Comparison of ENCODE assay signal across 2 cellular contexts in the genomic region with DNA sequence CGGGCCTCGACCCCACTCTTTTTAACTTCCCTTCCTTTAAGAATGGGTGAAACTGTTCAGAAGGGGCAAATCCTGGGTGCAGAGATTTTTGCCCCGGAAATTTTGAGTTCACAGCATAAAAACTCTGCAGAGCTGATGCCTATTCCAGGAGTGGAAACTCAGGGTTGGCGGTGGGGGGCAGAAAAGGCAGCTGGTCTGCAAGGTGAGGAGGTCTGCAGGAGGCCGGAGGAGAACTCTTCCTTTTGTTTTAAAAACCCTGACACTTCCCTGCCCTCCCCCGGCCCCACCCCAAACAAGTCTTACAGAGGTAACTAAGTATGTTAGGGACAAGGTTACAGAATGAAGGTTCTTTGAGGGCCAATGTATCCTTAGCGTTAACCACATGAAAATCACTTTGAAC.
A peak's percentile ranks its signal among the peaks of the same experiment; 100 is the strongest.
TF ChIP-seq lines count a peak whose summit lies in the region.

No MANE protein-coding gene starts in this region.

TF ChIP-seq in GM23338, 12 proteins besides CTCF, POLR2A, EP300 and RAD21 (continued from another document):
- TF ChIP-seq, protein P1, sequence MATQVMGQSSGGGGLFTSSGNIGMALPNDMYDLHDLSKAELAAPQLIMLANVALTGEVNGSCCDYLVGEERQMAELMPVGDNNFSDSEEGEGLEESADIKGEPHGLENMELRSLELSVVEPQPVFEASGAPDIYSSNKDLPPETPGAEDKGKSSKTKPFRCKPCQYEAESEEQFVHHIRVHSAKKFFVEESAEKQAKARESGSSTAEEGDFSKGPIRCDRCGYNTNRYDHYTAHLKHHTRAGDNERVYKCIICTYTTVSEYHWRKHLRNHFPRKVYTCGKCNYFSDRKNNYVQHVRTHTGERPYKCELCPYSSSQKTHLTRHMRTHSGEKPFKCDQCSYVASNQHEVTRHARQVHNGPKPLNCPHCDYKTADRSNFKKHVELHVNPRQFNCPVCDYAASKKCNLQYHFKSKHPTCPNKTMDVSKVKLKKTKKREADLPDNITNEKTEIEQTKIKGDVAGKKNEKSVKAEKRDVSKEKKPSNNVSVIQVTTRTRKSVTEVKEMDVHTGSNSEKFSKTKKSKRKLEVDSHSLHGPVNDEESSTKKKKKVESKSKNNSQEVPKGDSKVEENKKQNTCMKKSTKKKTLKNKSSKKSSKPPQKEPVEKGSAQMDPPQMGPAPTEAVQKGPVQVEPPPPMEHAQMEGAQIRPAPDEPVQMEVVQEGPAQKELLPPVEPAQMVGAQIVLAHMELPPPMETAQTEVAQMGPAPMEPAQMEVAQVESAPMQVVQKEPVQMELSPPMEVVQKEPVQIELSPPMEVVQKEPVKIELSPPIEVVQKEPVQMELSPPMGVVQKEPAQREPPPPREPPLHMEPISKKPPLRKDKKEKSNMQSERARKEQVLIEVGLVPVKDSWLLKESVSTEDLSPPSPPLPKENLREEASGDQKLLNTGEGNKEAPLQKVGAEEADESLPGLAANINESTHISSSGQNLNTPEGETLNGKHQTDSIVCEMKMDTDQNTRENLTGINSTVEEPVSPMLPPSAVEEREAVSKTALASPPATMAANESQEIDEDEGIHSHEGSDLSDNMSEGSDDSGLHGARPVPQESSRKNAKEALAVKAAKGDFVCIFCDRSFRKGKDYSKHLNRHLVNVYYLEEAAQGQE (IDR thresholded peaks at IDR 0.05; ENCODE audit: unreplicated experiment), result no peak
- no peak for TF ChIP-seq EZH2 (IDR thresholded peaks at IDR 0.05; ENCODE audit: low read depth, unreplicated experiment)
- TF ChIP-seq JUNB (IDR thresholded peaks at IDR 0.05; ENCODE audit: unreplicated experiment), result no peak
- TF ChIP-seq CREB1 (CRISPR knock-in tag; IDR thresholded peaks at IDR 0.05; ENCODE audit: low read depth), result no peak
- TF ChIP-seq NANOG (IDR thresholded peaks at IDR 0.05; ENCODE audit: borderline replicate concordance), result no peak
- no peak for TF ChIP-seq ZNF114 (CRISPR knock-in tag; IDR thresholded peaks at IDR 0.05)
- no peak for TF ChIP-seq ZNF331 (CRISPR knock-in tag; IDR thresholded peaks at IDR 0.05; ENCODE audit: low read depth)
- TF ChIP-seq, protein P2, sequence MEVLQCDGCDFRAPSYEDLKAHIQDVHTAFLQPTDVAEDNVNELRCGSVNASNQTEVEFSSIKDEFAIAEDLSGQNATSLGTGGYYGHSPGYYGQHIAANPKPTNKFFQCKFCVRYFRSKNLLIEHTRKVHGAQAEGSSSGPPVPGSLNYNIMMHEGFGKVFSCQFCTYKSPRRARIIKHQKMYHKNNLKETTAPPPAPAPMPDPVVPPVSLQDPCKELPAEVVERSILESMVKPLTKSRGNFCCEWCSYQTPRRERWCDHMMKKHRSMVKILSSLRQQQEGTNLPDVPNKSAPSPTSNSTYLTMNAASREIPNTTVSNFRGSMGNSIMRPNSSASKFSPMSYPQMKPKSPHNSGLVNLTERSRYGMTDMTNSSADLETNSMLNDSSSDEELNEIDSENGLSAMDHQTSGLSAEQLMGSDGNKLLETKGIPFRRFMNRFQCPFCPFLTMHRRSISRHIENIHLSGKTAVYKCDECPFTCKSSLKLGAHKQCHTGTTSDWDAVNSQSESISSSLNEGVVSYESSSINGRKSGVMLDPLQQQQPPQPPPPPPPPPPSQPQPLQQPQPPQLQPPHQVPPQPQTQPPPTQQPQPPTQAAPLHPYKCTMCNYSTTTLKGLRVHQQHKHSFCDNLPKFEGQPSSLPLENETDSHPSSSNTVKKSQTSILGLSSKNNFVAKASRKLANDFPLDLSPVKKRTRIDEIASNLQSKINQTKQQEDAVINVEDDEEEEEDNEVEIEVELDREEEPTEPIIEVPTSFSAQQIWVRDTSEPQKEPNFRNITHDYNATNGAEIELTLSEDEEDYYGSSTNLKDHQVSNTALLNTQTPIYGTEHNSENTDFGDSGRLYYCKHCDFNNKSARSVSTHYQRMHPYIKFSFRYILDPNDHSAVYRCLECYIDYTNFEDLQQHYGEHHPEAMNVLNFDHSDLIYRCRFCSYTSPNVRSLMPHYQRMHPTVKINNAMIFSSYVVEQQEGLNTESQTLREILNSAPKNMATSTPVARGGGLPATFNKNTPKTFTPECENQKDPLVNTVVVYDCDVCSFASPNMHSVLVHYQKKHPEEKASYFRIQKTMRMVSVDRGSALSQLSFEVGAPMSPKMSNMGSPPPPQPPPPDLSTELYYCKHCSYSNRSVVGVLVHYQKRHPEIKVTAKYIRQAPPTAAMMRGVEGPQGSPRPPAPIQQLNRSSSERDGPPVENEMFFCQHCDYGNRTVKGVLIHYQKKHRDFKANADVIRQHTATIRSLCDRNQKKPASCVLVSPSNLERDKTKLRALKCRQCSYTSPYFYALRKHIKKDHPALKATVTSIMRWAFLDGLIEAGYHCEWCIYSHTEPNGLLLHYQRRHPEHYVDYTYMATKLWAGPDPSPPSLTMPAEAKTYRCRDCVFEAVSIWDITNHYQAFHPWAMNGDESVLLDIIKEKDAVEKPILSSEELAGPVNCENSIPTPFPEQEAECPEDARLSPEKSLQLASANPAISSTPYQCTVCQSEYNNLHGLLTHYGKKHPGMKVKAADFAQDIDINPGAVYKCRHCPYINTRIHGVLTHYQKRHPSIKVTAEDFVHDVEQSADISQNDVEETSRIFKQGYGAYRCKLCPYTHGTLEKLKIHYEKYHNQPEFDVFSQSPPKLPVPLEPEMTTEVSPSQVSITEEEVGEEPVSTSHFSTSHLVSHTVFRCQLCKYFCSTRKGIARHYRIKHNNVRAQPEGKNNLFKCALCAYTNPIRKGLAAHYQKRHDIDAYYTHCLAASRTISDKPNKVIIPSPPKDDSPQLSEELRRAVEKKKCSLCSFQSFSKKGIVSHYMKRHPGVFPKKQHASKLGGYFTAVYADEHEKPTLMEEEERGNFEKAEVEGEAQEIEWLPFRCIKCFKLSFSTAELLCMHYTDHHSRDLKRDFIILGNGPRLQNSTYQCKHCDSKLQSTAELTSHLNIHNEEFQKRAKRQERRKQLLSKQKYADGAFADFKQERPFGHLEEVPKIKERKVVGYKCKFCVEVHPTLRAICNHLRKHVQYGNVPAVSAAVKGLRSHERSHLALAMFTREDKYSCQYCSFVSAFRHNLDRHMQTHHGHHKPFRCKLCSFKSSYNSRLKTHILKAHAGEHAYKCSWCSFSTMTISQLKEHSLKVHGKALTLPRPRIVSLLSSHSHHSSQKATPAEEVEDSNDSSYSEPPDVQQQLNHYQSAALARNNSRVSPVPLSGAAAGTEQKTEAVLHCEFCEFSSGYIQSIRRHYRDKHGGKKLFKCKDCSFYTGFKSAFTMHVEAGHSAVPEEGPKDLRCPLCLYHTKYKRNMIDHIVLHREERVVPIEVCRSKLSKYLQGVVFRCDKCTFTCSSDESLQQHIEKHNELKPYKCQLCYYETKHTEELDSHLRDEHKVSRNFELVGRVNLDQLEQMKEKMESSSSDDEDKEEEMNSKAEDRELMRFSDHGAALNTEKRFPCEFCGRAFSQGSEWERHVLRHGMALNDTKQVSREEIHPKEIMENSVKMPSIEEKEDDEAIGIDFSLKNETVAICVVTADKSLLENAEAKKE (CRISPR knock-in tag; IDR thresholded peaks at IDR 0.05), result no peak
- TF ChIP-seq, protein P3, sequence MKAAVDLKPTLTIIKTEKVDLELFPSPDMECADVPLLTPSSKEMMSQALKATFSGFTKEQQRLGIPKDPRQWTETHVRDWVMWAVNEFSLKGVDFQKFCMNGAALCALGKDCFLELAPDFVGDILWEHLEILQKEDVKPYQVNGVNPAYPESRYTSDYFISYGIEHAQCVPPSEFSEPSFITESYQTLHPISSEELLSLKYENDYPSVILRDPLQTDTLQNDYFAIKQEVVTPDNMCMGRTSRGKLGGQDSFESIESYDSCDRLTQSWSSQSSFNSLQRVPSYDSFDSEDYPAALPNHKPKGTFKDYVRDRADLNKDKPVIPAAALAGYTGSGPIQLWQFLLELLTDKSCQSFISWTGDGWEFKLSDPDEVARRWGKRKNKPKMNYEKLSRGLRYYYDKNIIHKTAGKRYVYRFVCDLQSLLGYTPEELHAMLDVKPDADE (IDR thresholded peaks at IDR 0.05), result no peak
- TF ChIP-seq EZH2phosphoT487 (IDR thresholded peaks at IDR 0.05; ENCODE audit: unreplicated experiment), result no peak
TF ChIP-seq in GM23338: peak in this region for 0.

TF ChIP-seq in GM12878, 131 proteins besides CTCF, POLR2A, EP300 and RAD21 (continued from another document):
- peak; percentile 0; the same call in 1 of the 2 replicates for TF ChIP-seq IKZF1 (conservative IDR thresholded peaks at IDR 0.05)
TF ChIP-seq in GM12878: peak in this region for 1.
